33 cellular contexts compared by ENCODE assay signal in the genomic region with DNA sequence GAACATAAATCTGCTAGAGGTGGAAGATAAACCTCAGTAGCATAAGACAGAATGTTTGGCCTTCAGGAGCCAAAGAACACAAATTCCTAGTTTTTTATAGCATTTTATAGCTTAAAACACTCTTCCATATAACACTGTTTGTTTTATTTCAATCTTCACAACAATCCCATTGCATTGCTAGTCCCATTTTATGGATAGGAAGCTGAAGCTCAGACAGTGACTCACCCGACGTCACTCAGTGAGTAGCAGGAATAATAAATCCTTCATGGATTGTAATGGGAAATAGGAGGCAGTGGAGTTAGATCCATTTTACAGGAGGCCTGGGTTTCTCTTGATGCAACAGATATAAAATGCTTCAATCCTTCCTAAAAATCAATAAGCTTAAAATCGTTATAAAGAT.
"Had no signal": no experiment of that assay in that cellular context is flagged by ENCODE, and none has a peak within 500 bp of the region (broad histone marks: within the 10 kb centered on the region; RNA-seq: fewer than 3 reads in every experiment).

No MANE protein-coding gene starts in this region.

- FAIRE-seq: endothelial cell of umbilical vein had no signal

- H3K36me3 ChIP-seq: adrenal gland, breast epithelium, cardiac muscle cell, colonic mucosa, esophagus squamous epithelium had no signal

- H3K27ac Mint-ChIP-seq: activated CD4-positive, alpha-beta memory T cell treated with anti-CD3 and anti-CD28 coated beads for 36 hours; activated CD4-positive, alpha-beta T cell treated with anti-CD3 and anti-CD28 coated beads for 36 hours; activated CD4-positive, alpha-beta T cell treated with anti-CD3 and anti-CD28 coated beads, Interleukin-2, amount 10 ng/mL, durations not matched to agents 24 days and 14 days; activated CD8-positive, alpha-beta memory T cell treated with anti-CD3 and anti-CD28 coated beads, Interleukin-2, amount 10 ng/mL, durations not matched to agents 7 days and 5 days; activated CD8-positive, alpha-beta T cell treated with anti-CD3 and anti-CD28 coated beads, Interleukin-2, amount 10 ng/mL, durations not matched to agents 7 days and 5 days; activated naive CD4-positive, alpha-beta T cell treated with anti-CD3 and anti-CD28 coated beads for 36 hours; activated naive CD4-positive, alpha-beta T cell treated with anti-CD3 and anti-CD28 coated beads, Interleukin-2, amount 50 U/mL, for 24 hours; activated naive CD8-positive, alpha-beta T cell treated with anti-CD3 and anti-CD28 coated beads for 36 hours; activated naive CD8-positive, alpha-beta T cell treated with anti-CD3 and anti-CD28 coated beads, Interleukin-2, amount 50 U/mL, for 24 hours; activated T-helper 1 cell treated with anti-CD3 and anti-CD28 coated beads, Interleukin-12 subunit alpha, Interleukin-12 subunit beta, Interleukin-2, Interleukin-4 antibody, amounts not matched to agents 30 ng/mL and 10 ng/mL and 1 ng/mL, durations not matched to agents 14 hours and 24 hours and 36 hours; activated T-helper 2 cell treated with anti-CD3 and anti-CD28 coated beads, Interferon-gamma antibody, Interleukin-2, Interleukin-4, amounts not matched to agents 10 μg/mL and 5 μg/mL and 100 μg/mL, durations not matched to agents 14 hours and 24 hours and 36 hours; brain had no signal

- H3K36me3 Mint-ChIP-seq: activated CD8-positive, alpha-beta memory T cell treated with anti-CD3 and anti-CD28 coated beads, Interleukin-2, amount 10 ng/mL, durations not matched to agents 7 days and 5 days had no signal

- H3K4me1 Mint-ChIP-seq: activated CD4-positive, alpha-beta T cell treated with anti-CD3 and anti-CD28 coated beads for 36 hours; activated CD4-positive, alpha-beta T cell treated with anti-CD3 and anti-CD28 coated beads, Interleukin-2, amount 10 ng/mL, durations not matched to agents 24 days and 14 days; activated CD8-positive, alpha-beta memory T cell treated with anti-CD3 and anti-CD28 coated beads, Interleukin-2, amount 10 ng/mL, durations not matched to agents 7 days and 5 days; activated naive CD4-positive, alpha-beta T cell treated with anti-CD3 and anti-CD28 coated beads, Interleukin-2, amount 50 U/mL, for 24 hours; activated naive CD8-positive, alpha-beta T cell treated with anti-CD3 and anti-CD28 coated beads for 36 hours; brain had no signal

- H3K9me3 Mint-ChIP-seq: activated T-helper 1 cell treated with anti-CD3 and anti-CD28 coated beads, Interleukin-12 subunit alpha, Interleukin-12 subunit beta, Interleukin-2, Interleukin-4 antibody, amounts not matched to agents 30 ng/mL and 10 ng/mL and 1 ng/mL, durations not matched to agents 14 hours and 24 hours and 36 hours had no signal

- H3K27me3 Mint-ChIP-seq: activated CD4-positive, alpha-beta memory T cell treated with anti-CD3 and anti-CD28 coated beads for 36 hours; activated CD4-positive, alpha-beta T cell treated with anti-CD3 and anti-CD28 coated beads for 36 hours; activated CD4-positive, alpha-beta T cell treated with anti-CD3 and anti-CD28 coated beads, Interleukin-2, amount 10 ng/mL, durations not matched to agents 24 days and 14 days; activated CD8-positive, alpha-beta memory T cell treated with anti-CD3 and anti-CD28 coated beads, Interleukin-2, amount 10 ng/mL, durations not matched to agents 7 days and 5 days; activated naive CD4-positive, alpha-beta T cell treated with anti-CD3 and anti-CD28 coated beads, Interleukin-2, amount 50 U/mL, for 24 hours; activated naive CD8-positive, alpha-beta T cell treated with anti-CD3 and anti-CD28 coated beads for 36 hours; activated naive CD8-positive, alpha-beta T cell treated with anti-CD3 and anti-CD28 coated beads, Interleukin-2, amount 50 U/mL, for 24 hours; brain had no signal

- H3K4me3 ChIP-seq: adrenal gland, breast epithelium, cardiac muscle cell, colonic mucosa, esophagus squamous epithelium had no signal

- H3K27me3 ChIP-seq: adrenal gland, breast epithelium, cardiac muscle cell, colonic mucosa, esophagus squamous epithelium had no signal

- H3K9me3 ChIP-seq: colonic mucosa had no signal

- DNase-seq: activated CD4-positive, alpha-beta memory T cell treated with anti-CD3 and anti-CD28 coated beads for 36 hours; activated CD4-positive, alpha-beta T cell treated with anti-CD3 and anti-CD28 coated beads for 36 hours; activated CD4-positive, alpha-beta T cell treated with anti-CD3 and anti-CD28 coated beads, Interleukin-2, amount 10 ng/mL, durations not matched to agents 24 days and 14 days; activated CD4-positive, CD25-positive, alpha-beta regulatory T cell; activated CD4-positive, CD25-positive, alpha-beta regulatory T cell treated with anti-CD3 and anti-CD28 coated beads, Interleukin-2, amount 50 U/mL, for 72 hours; activated CD8-positive, alpha-beta memory T cell treated with anti-CD3 and anti-CD28 coated beads, Interleukin-2, amount 10 ng/mL, durations not matched to agents 7 days and 5 days; activated CD8-positive, alpha-beta memory T cell treated with anti-CD3 and anti-CD28 coated beads, Interleukin-2, amount 50 U/mL, for 4 hours; activated CD8-positive, alpha-beta T cell treated with anti-CD3 and anti-CD28 coated beads, Interleukin-2, amount 10 ng/mL, durations not matched to agents 7 days and 5 days; activated effector memory CD4-positive, alpha-beta T cell treated with anti-CD3 and anti-CD28 coated beads, Interleukin-2, amount 50 U/mL, for 16 hours; activated naive CD4-positive, alpha-beta T cell treated with anti-CD3 and anti-CD28 coated beads for 36 hours; activated naive CD8-positive, alpha-beta T cell treated with anti-CD3 and anti-CD28 coated beads for 36 hours; activated naive CD8-positive, alpha-beta T cell treated with anti-CD3 and anti-CD28 coated beads, Interleukin-2, amount 50 U/mL, for 24 hours; activated T-cell treated with anti-CD3 and anti-CD28 coated beads, Interleukin-2, amount 50 U/mL, for 1 hour; activated T-cell treated with anti-CD3 and anti-CD28 coated beads, Interleukin-2, amount 50 U/mL, for 48 hours; adrenal gland; amygdala; aorta; central memory CD4-positive, alpha-beta T cell; cerebellar nuclear complex; colonic mucosa; effector CD8-positive, alpha-beta T cell; esophagus squamous epithelium; foreskin fibroblast; head of caudate nucleus; T-helper 2 cell had no signal

- ATAC-seq: activated CD4-positive, alpha-beta T cell treated with anti-CD3 and anti-CD28 coated beads for 36 hours; activated CD8-positive, alpha-beta memory T cell treated with anti-CD3 and anti-CD28 coated beads, Interleukin-2, amount 10 ng/mL, durations not matched to agents 7 days and 5 days; activated CD8-positive, alpha-beta T cell treated with anti-CD3 and anti-CD28 coated beads, Interleukin-2, amount 10 ng/mL, durations not matched to agents 7 days and 5 days; activated naive CD8-positive, alpha-beta T cell treated with anti-CD3 and anti-CD28 coated beads, Interleukin-2, amount 50 U/mL, for 24 hours had no signal

- H3K27ac ChIP-seq: adrenal gland, breast epithelium, cardiac muscle cell, colonic mucosa, epithelial cell of prostate, esophagus squamous epithelium had no signal

- H3K4me1 ChIP-seq: adrenal gland, breast epithelium, colonic mucosa, esophagus squamous epithelium had no signal

- H3K4me3 Mint-ChIP-seq: activated CD4-positive, alpha-beta memory T cell treated with anti-CD3 and anti-CD28 coated beads for 36 hours; activated CD4-positive, alpha-beta T cell treated with anti-CD3 and anti-CD28 coated beads for 36 hours; activated CD4-positive, alpha-beta T cell treated with anti-CD3 and anti-CD28 coated beads, Interleukin-2, amount 10 ng/mL, durations not matched to agents 24 days and 14 days; activated CD8-positive, alpha-beta memory T cell treated with anti-CD3 and anti-CD28 coated beads, Interleukin-2, amount 10 ng/mL, durations not matched to agents 7 days and 5 days; activated CD8-positive, alpha-beta T cell treated with anti-CD3 and anti-CD28 coated beads, Interleukin-2, amount 10 ng/mL, durations not matched to agents 7 days and 5 days; activated naive CD4-positive, alpha-beta T cell treated with anti-CD3 and anti-CD28 coated beads for 36 hours; activated naive CD4-positive, alpha-beta T cell treated with anti-CD3 and anti-CD28 coated beads, Interleukin-2, amount 50 U/mL, for 24 hours; activated naive CD8-positive, alpha-beta T cell treated with anti-CD3 and anti-CD28 coated beads for 36 hours; activated naive CD8-positive, alpha-beta T cell treated with anti-CD3 and anti-CD28 coated beads, Interleukin-2, amount 50 U/mL, for 24 hours; activated T-helper 1 cell treated with anti-CD3 and anti-CD28 coated beads, Interleukin-12 subunit alpha, Interleukin-12 subunit beta, Interleukin-2, Interleukin-4 antibody, amounts not matched to agents 30 ng/mL and 10 ng/mL and 1 ng/mL, durations not matched to agents 14 hours and 24 hours and 36 hours; brain had no signal
